In the genomic region with DNA sequence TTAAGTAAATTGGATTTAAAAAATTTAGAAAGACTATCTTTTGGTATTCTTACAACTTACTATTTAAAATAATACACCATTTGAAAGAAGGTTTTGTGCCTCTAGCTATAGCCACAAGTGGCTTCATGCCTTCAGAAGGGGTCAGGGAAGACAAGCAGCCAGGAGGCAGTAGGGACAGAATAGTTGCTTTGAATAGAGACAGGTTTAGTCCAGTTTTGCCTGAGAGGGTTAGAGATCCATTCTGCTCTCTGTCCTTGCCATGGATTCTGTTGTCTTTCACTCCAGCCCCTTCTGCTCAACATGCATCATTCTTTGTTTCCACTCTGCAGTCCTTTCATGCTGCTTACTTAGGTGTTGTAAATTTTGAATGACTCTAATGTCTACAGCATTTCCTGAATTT, we compare ENCODE assay signal across 21 cellular contexts.
"Had no signal": no experiment of that assay in that cellular context is flagged by ENCODE, and none has a peak within 500 bp of the region (broad histone marks: within the 10 kb centered on the region; RNA-seq: fewer than 3 reads in every experiment).

No MANE protein-coding gene starts in this region.

- H3K4me1 ChIP-seq: esophagus muscularis mucosa, psoas muscle, tibial nerve, vagina had no signal

- H3K27me3 Mint-ChIP-seq: activated naive CD8-positive, alpha-beta T cell treated with anti-CD3 and anti-CD28 coated beads, Interleukin-2, amount 10 ng/mL, durations not matched to agents 7 days and 5 days; central memory CD8-positive, alpha-beta T cell; natural killer cell treated with Interleukin-12 subunit alpha and Interleukin-12 subunit beta and Interleukin-15 and Interleukin-18, amount 100 ng/mL, for 72 hours had no signal

- H3K27ac ChIP-seq: brain microvascular endothelial cell, coronary artery, esophagus muscularis mucosa, psoas muscle, tibial nerve, vagina had no signal

- FAIRE-seq: small intestine had no signal

- H3K27me3 ChIP-seq: brain microvascular endothelial cell, esophagus muscularis mucosa, tibial nerve, vagina had no signal

- H3K27ac Mint-ChIP-seq: activated naive CD8-positive, alpha-beta T cell treated with anti-CD3 and anti-CD28 coated beads, Interleukin-2, amount 10 ng/mL, durations not matched to agents 7 days and 5 days; natural killer cell treated with Interleukin-12 subunit alpha and Interleukin-12 subunit beta and Interleukin-15 and Interleukin-18, amount 100 ng/mL, for 72 hours had no signal

- H3K4me3 Mint-ChIP-seq: activated naive CD8-positive, alpha-beta T cell treated with anti-CD3 and anti-CD28 coated beads, Interleukin-2, amount 10 ng/mL, durations not matched to agents 7 days and 5 days; central memory CD8-positive, alpha-beta T cell; natural killer cell treated with Interleukin-12 subunit alpha and Interleukin-12 subunit beta and Interleukin-15 and Interleukin-18, amount 100 ng/mL, for 72 hours had no signal

- DNase-seq: activated CD4-positive, alpha-beta T cell treated with anti-CD3 and anti-CD28 coated beads, Interleukin-2, amount 50 U/mL, for 1 hour; activated CD4-positive, CD25-positive, alpha-beta regulatory T cell; activated naive CD4-positive, alpha-beta T cell; activated naive CD8-positive, alpha-beta T cell treated with anti-CD3 and anti-CD28 coated beads, Interleukin-2, amount 10 ng/mL, durations not matched to agents 7 days and 5 days; activated T-cell treated with anti-CD3 and anti-CD28 coated beads for 4 hours; anterior cingulate cortex; brain microvascular endothelial cell; hypothalamus; kidney glomerular epithelial cell; psoas muscle; small intestine; stimulated activated CD4-positive, alpha-beta T cell treated with anti-CD3 and anti-CD28 coated beads, Interleukin-4, amount 100 ng/mL, for 4 hours; stimulated activated CD8-positive, alpha-beta memory T cell treated with anti-CD3 and anti-CD28 coated beads, Interleukin-4, amount 100 ng/mL, for 48 hours; stimulated activated naive CD4-positive, alpha-beta T cell treated with Interleukin-2 at 50 U/mL for 16 hours; substantia nigra had no signal

- H3K4me1 Mint-ChIP-seq: activated naive CD8-positive, alpha-beta T cell treated with anti-CD3 and anti-CD28 coated beads, Interleukin-2, amount 10 ng/mL, durations not matched to agents 7 days and 5 days; central memory CD8-positive, alpha-beta T cell had no signal

- H3K9me3 ChIP-seq: esophagus muscularis mucosa, psoas muscle, tibial nerve, vagina had no signal

- H3K36me3 ChIP-seq: brain microvascular endothelial cell, esophagus muscularis mucosa, tibial nerve, vagina had no signal

- H3K4me3 ChIP-seq: coronary artery, esophagus muscularis mucosa, psoas muscle, tibial nerve, vagina had no signal

- H3K36me3 Mint-ChIP-seq: activated naive CD8-positive, alpha-beta T cell treated with anti-CD3 and anti-CD28 coated beads, Interleukin-2, amount 10 ng/mL, durations not matched to agents 7 days and 5 days; natural killer cell treated with Interleukin-12 subunit alpha and Interleukin-12 subunit beta and Interleukin-15 and Interleukin-18, amount 100 ng/mL, for 72 hours had no signal

- H3K9me3 Mint-ChIP-seq: activated naive CD8-positive, alpha-beta T cell treated with anti-CD3 and anti-CD28 coated beads, Interleukin-2, amount 10 ng/mL, durations not matched to agents 7 days and 5 days had no signal
